1 cellular context compared by ENCODE assay signal in the genomic region with DNA sequence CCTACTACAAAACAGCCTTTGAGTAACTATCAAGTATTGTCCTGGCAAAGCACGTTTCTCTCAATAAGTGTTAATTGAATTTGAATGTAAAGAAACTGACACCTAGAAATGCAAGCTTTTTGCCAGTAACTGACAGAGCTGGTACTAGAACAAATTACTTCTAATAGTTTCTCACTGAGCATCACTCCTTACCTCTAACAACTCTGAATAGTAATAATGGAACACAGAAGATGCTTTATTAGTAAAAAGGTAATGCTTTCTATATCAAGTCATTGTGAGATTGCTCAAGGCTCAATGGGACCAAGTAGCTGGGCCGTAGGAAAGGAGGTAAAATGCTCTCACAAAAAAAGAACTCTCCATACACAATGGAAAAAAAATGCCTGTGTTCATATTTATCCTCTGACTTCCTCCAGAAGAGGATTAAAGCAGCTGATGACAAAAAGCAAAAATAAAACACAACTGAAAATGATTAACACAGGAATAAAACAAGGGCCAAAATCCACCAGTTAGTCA.
TF ChIP-seq lines count a peak whose summit lies in the region.

No MANE protein-coding gene starts in this region.

TF ChIP-seq in GM12878, 131 proteins besides CTCF, POLR2A, EP300 and RAD21 (continued from another document):
- TF ChIP-seq MTA3 (IDR thresholded peaks at IDR 0.05; ENCODE audit: borderline replicate concordance, low read length), result peak; percentile 34; the same call in 1 of the 2 replicates
- peak; percentile 92 for TF ChIP-seq NFIC (IDR thresholded peaks at IDR 0.05; ENCODE audit: low read depth, low read length)
- TF ChIP-seq SMC3 (IDR thresholded peaks at IDR 0.05; ENCODE audit: borderline replicate concordance, low read length), result 0 out of 2 replicates have a peak, but pooled peaks have one; percentile 11
- TF ChIP-seq ETV6 (conservative IDR thresholded peaks at IDR 0.05 in 1 of 2, IDR thresholded peaks at IDR 0.05 in 1 of 2; ENCODE audit: borderline replicate concordance in 1 of 2, low read depth in 1 of 2), result peak in 1 of 2 experiments; percentile 17; a peak in 1 of 4 replicates
- peak; percentile 37; the same call in 1 of the 2 replicates for TF ChIP-seq TBL1XR1 (IDR thresholded peaks at IDR 0.05; ENCODE audit: low read depth, low read length)
- no peak for TF ChIP-seq ZZZ3 (IDR thresholded peaks at IDR 0.05; ENCODE audit: control insufficient read depth, insufficient read length, low read depth)
- peak in 1 of 2 experiments; percentile 60; a peak in 1 of 4 replicates for TF ChIP-seq CEBPB (IDR thresholded peaks at IDR 0.05; ENCODE audit: borderline replicate concordance in 1 of 2, low read depth in 2 of 2, low read length in 2 of 2)
- peak; percentile 77 to 81; a peak in 3 of 4 replicates for TF ChIP-seq BHLHE40 (IDR thresholded peaks at IDR 0.05; ENCODE audit: borderline replicate concordance in 1 of 2, low read depth in 2 of 2, low read length in 1 of 2)
- TF ChIP-seq MEF2B (IDR thresholded peaks at IDR 0.05; ENCODE audit: partially characterized antibody, poor library complexity, severe bottlenecking), result no peak
